16 cellular contexts compared by ENCODE assay signal in genomic region chr13:42076309-42076713, GRCh38. TPM values are rescaled to one million over a fixed set of nuclear protein-coding genes. Genes with fewer than 3 reads are reported as not detected.
DNase-seq lines count a peak whose midpoint lies in the region; ATAC-seq and TF ChIP-seq lines count a peak whose summit lies in the region.
"Had no signal": no experiment of that assay in that cellular context is flagged by ENCODE, and none has a peak within 500 bp of the region (broad histone marks: within the 10 kb centered on the region; RNA-seq: fewer than 3 reads in every experiment).

No MANE protein-coding gene starts in this region.

- no peak for TF ChIP-seq CTCF in choroid plexus epithelial cell (conservative IDR thresholded peaks at IDR 0.05; ENCODE audit: low read depth, low read length)

- no peak overlapping the region for H3K4me3 ChIP-seq in choroid plexus epithelial cell (ENCODE audit: low read depth, low read length)
- H3K4me3 ChIP-seq: GM12878 had no signal

- ATAC-seq in GM21619 (IDR thresholded peaks at IDR 0.05; ENCODE audit: unreplicated experiment), result no peak
- ATAC-seq: PC-3 had no signal

- peak; percentile 6 for DNase-seq in COLO829 (ENCODE audit: low spot score)
- DNase-seq in RPMI7951 (ENCODE audit: low read depth), result peak; percentile 13
- DNase-seq in choroid plexus epithelial cell (ENCODE audit: low read depth), result peak; percentile 14
- DNase-seq in iris pigment epithelial cell (ENCODE audit: low read depth), result peak; percentile 13
- DNase-seq in germinal center (ENCODE audit: low spot score), result no peak
- no peak for DNase-seq in activated T-cell treated with anti-CD3 and anti-CD28 coated beads for 4 hours
- no peak for DNase-seq in mucosa of gallbladder (ENCODE audit: low spot score)
- DNase-seq: CD4-positive, alpha-beta T cell; DMS153; NCI-H1417 treated with DMSO at 0.1 percent for 48 hours; NCI-H187 treated with DMSO at 0.1 percent for 48 hours; NCI-H226; NCI-H524 treated with DMSO at 0.1 percent for 48 hours; PC-3 had no signal

RNA-seq across cellular contexts. Expression of gene DGKH, which starts 27.9 kb away (rescaled TPM):
- 3.6 and 4.4 TPM in 2 replicates for total RNA-seq in RPMI7951 (2014; rRNA removed; shearing (Covaris generic))
- 16.8 TPM for total RNA-seq in mucosa of gallbladder

Comparison
In these comparisons a context has a peak if more than half of its experiments do, and no peak if none do; other contexts are left out.
1. DNase-seq: peak in COLO829 (single experiment), RPMI7951 (single experiment), choroid plexus epithelial cell (single experiment) and iris pigment epithelial cell (single experiment); none in germinal center (single experiment), activated T-cell treated with anti-CD3 and anti-CD28 coated beads for 4 hours (single experiment) and mucosa of gallbladder (single experiment).